In genomic region chr20:33373735-33374605, GRCh38 we compare ENCODE assay signal across 11 cellular contexts. TPM values are rescaled to one million over a fixed set of nuclear protein-coding genes. Genes with fewer than 3 reads are reported as not detected.
DNase-seq lines count a peak whose midpoint lies in the region; ATAC-seq and TF ChIP-seq lines count a peak whose summit lies in the region.
"Had no signal": no experiment of that assay in that cellular context is flagged by ENCODE, and none has a peak within 500 bp of the region (broad histone marks: within the 10 kb centered on the region; RNA-seq: fewer than 3 reads in every experiment).

No MANE protein-coding gene starts in this region.

- peaks cover 76% of the 10 kb centered on the region for H3K36me3 ChIP-seq in upper lobe of right lung

- intact Hi-C loops in upper lobe of right lung (cut with DNase I), result no loop called here
- intact Hi-C loops in cardiac septum (cut with DNase I), result no loop called here

- no peak overlapping the region for H3K27ac ChIP-seq in upper lobe of right lung

- ATAC-seq in upper lobe of right lung, result peak; percentile 61
- ATAC-seq: activated CD8-positive, alpha-beta T cell treated with anti-CD3 and anti-CD28 coated beads for 36 hours had no signal

- TF ChIP-seq CTCF in fibroblast of the aortic adventitia (IDR thresholded peaks at IDR 0.05; ENCODE audit: insufficient read depth, low read length), result no peak
- TF ChIP-seq CTCF in upper lobe of right lung (IDR thresholded peaks at IDR 0.05), result no peak

- DNase-seq in NCI-H2171 treated with DMSO at 0.1 percent for 48 hours (lab: John Stamatoyannopoulos, UW), result peak; percentile 37
- no peak for DNase-seq in NCI-H2171 (lab: John Stamatoyannopoulos, UW)
- DNase-seq in SHP77 (lab: John Stamatoyannopoulos, UW), result peak; percentile 88 to 89
- DNase-seq in fibroblast of the aortic adventitia (ENCODE audit: low read depth), result peak; percentile 15
- DNase-seq in upper lobe of right lung, result no peak
- DNase-seq in NCI-H1694 (lab: John Stamatoyannopoulos, UW), result no peak
- DNase-seq in cardiac septum (ENCODE audit: low spot score), result no peak
- DNase-seq in SKM-1 treated with dmso at 0.1 percent for 144 hours (lab: John Stamatoyannopoulos, UW; ENCODE audit: unreplicated experiment), result no peak
- DNase-seq: activated CD8-positive, alpha-beta T cell treated with anti-CD3 and anti-CD28 coated beads for 36 hours; AML-193; effector CD8-positive, alpha-beta T cell had no signal

- H3K4me3 ChIP-seq in fibroblast of the aortic adventitia (ENCODE audit: low read depth, low read length) (no peak overlapping the region), upper lobe of right lung (no peak overlapping the region)

- no peaks in the 10 kb centered on the region for H3K27me3 ChIP-seq in upper lobe of right lung

- no peaks in the 10 kb centered on the region for H3K4me1 ChIP-seq in upper lobe of right lung

- H3K9me3 ChIP-seq in upper lobe of right lung, result no peaks in the 10 kb centered on the region

RNA-seq across cellular contexts. Expression of gene CDK5RAP1, which starts 27.3 kb away (rescaled TPM):
- 14.8 and 17.7 TPM in 2 replicates for total RNA-seq in fibroblast of the aortic adventitia (ENCODE audit: low replicate concordance)
- total RNA-seq in upper lobe of right lung, result 26.6 TPM
- total RNA-seq in cardiac septum, result 21.3 TPM

Comparison
In these comparisons a context has a peak if more than half of its experiments do, and no peak if none do; other contexts are left out.
1. DNase-seq: peak in NCI-H2171 treated with DMSO at 0.1 percent for 48 hours (single experiment), SHP77 (2 of 2) and fibroblast of the aortic adventitia (single experiment); none in NCI-H2171 (single experiment), upper lobe of right lung (single experiment), NCI-H1694 (single experiment), cardiac septum (single experiment) and SKM-1 treated with dmso at 0.1 percent for 144 hours (single experiment).